ENCODE assay signal across 23 cellular contexts in the genomic region with DNA sequence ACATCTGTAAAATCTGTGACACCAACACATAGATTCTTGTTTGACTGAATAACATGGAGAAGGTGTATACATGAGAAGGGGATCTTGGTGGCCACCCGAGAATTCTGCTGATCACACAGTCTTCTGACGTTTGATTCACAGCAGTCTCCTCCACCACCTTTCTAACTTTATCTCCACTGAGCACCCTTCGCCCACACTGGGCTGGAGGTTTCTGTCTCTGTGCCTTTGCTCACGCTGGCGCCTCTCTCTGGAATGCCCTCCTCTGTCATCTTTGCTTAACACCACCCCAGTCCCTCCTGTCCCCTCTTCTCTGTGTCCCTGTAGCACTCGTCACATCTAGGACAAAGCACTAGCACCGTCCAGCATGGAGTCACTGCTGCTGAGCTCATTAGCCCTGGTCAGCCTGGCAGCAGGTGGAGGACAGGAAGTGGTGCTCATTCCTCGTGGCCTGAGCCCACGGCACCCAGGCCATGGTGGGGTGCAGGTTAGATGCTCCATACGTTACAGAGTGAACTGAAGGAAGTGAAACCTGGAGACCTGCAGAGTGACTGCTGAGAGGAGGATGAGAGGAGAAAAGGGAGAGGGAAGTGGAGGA.
"Had no signal": no experiment of that assay in that cellular context is flagged by ENCODE, and none has a peak within 500 bp of the region (broad histone marks: within the 10 kb centered on the region; RNA-seq: fewer than 3 reads in every experiment).

No MANE protein-coding gene starts in this region.

- FAIRE-seq: colon, endothelial cell of umbilical vein, frontal cortex, keratinocyte had no signal

- H3K79me2 ChIP-seq: hepatocyte had no signal

- DNase-seq: dermis blood vessel endothelial cell; dorsolateral prefrontal cortex; effector CD4-positive, alpha-beta T cell; effector memory CD4-positive, alpha-beta T cell; foreskin keratinocyte; heart left ventricle; hypothalamus; immature natural killer cell; left cardiac atrium; left lung; left ventricle myocardium superior; lower lobe of right lung; mesenchymal stem cell; mucosa of descending colon had no signal

- H3K4me1 Mint-ChIP-seq: immature natural killer cell had no signal

- H2AFZ ChIP-seq: hepatocyte had no signal

- H3K4me2 ChIP-seq: hepatocyte had no signal

- H3K9me3 Mint-ChIP-seq: mesothelial cell of epicardium had no signal

- H3K4me3 ChIP-seq: coronary artery, dorsolateral prefrontal cortex, esophagus muscularis mucosa, gastroesophageal sphincter, heart left ventricle, hepatocyte, left lung, lower lobe of right lung, mucosa of descending colon had no signal

- H3K36me3 Mint-ChIP-seq: immature natural killer cell, mesothelial cell of epicardium had no signal

- H3K9me3 ChIP-seq: esophagus muscularis mucosa, gastroesophageal sphincter, heart left ventricle, left lung, lower lobe of right lung, mucosa of descending colon had no signal

- H3K4me1 ChIP-seq: esophagus muscularis mucosa, foreskin keratinocyte, gastroesophageal sphincter, heart left ventricle, left lung, lower lobe of right lung had no signal

- H3K27ac Mint-ChIP-seq: immature natural killer cell, mesothelial cell of epicardium had no signal

- H3K36me3 ChIP-seq: esophagus muscularis mucosa, gastroesophageal sphincter, heart left ventricle, left lung, lower lobe of right lung had no signal

- H3K27ac ChIP-seq: coronary artery, dorsolateral prefrontal cortex, esophagus muscularis mucosa, foreskin keratinocyte, gastroesophageal sphincter, heart left ventricle, hepatocyte, left lung, lower lobe of right lung had no signal

- H3K27me3 ChIP-seq: foreskin keratinocyte, hepatocyte, left lung had no signal

- H3K4me3 Mint-ChIP-seq: immature natural killer cell, mesothelial cell of epicardium had no signal
